In genomic region chr16:26189496-26190005, GRCh38 we compare ENCODE assay signal across 27 cellular contexts.
"Had no signal": no experiment of that assay in that cellular context is flagged by ENCODE, and none has a peak within 500 bp of the region (broad histone marks: within the 10 kb centered on the region; RNA-seq: fewer than 3 reads in every experiment).

No MANE protein-coding gene starts in this region.

- H3K27me3 ChIP-seq: ascending aorta, body of pancreas, Peyer's patch had no signal

- H3K36me3 Mint-ChIP-seq: activated CD8-positive, alpha-beta memory T cell treated with anti-CD3 and anti-CD28 coated beads, Interleukin-2, amount 10 ng/mL, durations not matched to agents 7 days and 5 days; activated naive CD4-positive, alpha-beta T cell treated with anti-CD3 and anti-CD28 coated beads, Interleukin-2, amount 50 U/mL, for 24 hours; T-cell had no signal

- H3K4me1 Mint-ChIP-seq: activated B cell treated with CpG ODN at 0.5 μM for 24 hours; activated CD4-positive, alpha-beta T cell treated with anti-CD3 and anti-CD28 coated beads, Interleukin-2, amount 10 ng/mL, durations not matched to agents 24 days and 14 days; activated CD8-positive, alpha-beta memory T cell treated with anti-CD3 and anti-CD28 coated beads, Interleukin-2, amount 10 ng/mL, durations not matched to agents 7 days and 5 days; activated naive CD4-positive, alpha-beta T cell treated with anti-CD3 and anti-CD28 coated beads, Interleukin-2, amount 50 U/mL, for 24 hours; central memory CD8-positive, alpha-beta T cell; T-cell had no signal

- H3K27ac Mint-ChIP-seq: activated B cell treated with CpG ODN at 0.5 μM for 24 hours; activated CD4-positive, alpha-beta T cell treated with anti-CD3 and anti-CD28 coated beads, Interleukin-2, amount 10 ng/mL, durations not matched to agents 24 days and 14 days; activated CD8-positive, alpha-beta memory T cell treated with anti-CD3 and anti-CD28 coated beads, Interleukin-2, amount 10 ng/mL, durations not matched to agents 7 days and 5 days; activated naive CD4-positive, alpha-beta T cell treated with anti-CD3 and anti-CD28 coated beads, Interleukin-2, amount 50 U/mL, for 24 hours; activated T-cell treated with anti-CD3 and anti-CD28 coated beads, Interleukin-2, amount 50 U/mL, for 24 hours; activated T-helper 1 cell treated with anti-CD3 and anti-CD28 coated beads, Interleukin-12 subunit alpha, Interleukin-12 subunit beta, Interleukin-2, Interleukin-4 antibody, amounts not matched to agents 30 ng/mL and 10 ng/mL and 1 ng/mL, durations not matched to agents 14 hours and 24 hours and 36 hours; T-cell had no signal

- H3K4me1 ChIP-seq: ascending aorta, body of pancreas, Peyer's patch had no signal

- H3K4me3 ChIP-seq: ascending aorta, body of pancreas, Peyer's patch had no signal

- H3K4me3 Mint-ChIP-seq: activated B cell treated with CpG ODN at 0.5 μM for 24 hours; activated CD4-positive, alpha-beta T cell treated with anti-CD3 and anti-CD28 coated beads, Interleukin-2, amount 10 ng/mL, durations not matched to agents 24 days and 14 days; activated CD8-positive, alpha-beta memory T cell treated with anti-CD3 and anti-CD28 coated beads, Interleukin-2, amount 10 ng/mL, durations not matched to agents 7 days and 5 days; activated naive CD4-positive, alpha-beta T cell treated with anti-CD3 and anti-CD28 coated beads, Interleukin-2, amount 50 U/mL, for 24 hours; activated T-cell treated with anti-CD3 and anti-CD28 coated beads, Interleukin-2, amount 50 U/mL, for 24 hours; activated T-helper 1 cell treated with anti-CD3 and anti-CD28 coated beads, Interleukin-12 subunit alpha, Interleukin-12 subunit beta, Interleukin-2, Interleukin-4 antibody, amounts not matched to agents 30 ng/mL and 10 ng/mL and 1 ng/mL, durations not matched to agents 14 hours and 24 hours and 36 hours; central memory CD8-positive, alpha-beta T cell; T-cell had no signal

- FAIRE-seq: bronchial epithelial cell, TTC549 had no signal

- H3K9me3 Mint-ChIP-seq: activated CD4-positive, alpha-beta T cell treated with anti-CD3 and anti-CD28 coated beads, Interleukin-2, amount 10 ng/mL, durations not matched to agents 24 days and 14 days; activated T-helper 1 cell treated with anti-CD3 and anti-CD28 coated beads, Interleukin-12 subunit alpha, Interleukin-12 subunit beta, Interleukin-2, Interleukin-4 antibody, amounts not matched to agents 30 ng/mL and 10 ng/mL and 1 ng/mL, durations not matched to agents 14 hours and 24 hours and 36 hours had no signal

- H3K9me3 ChIP-seq: ascending aorta, body of pancreas, Peyer's patch had no signal

- H3K36me3 ChIP-seq: ascending aorta, Peyer's patch had no signal

- H3K27ac ChIP-seq: ascending aorta, body of pancreas, Peyer's patch had no signal

- H3K27me3 Mint-ChIP-seq: activated CD4-positive, alpha-beta T cell treated with anti-CD3 and anti-CD28 coated beads, Interleukin-2, amount 10 ng/mL, durations not matched to agents 24 days and 14 days; activated CD8-positive, alpha-beta memory T cell treated with anti-CD3 and anti-CD28 coated beads, Interleukin-2, amount 10 ng/mL, durations not matched to agents 7 days and 5 days had no signal

- DNase-seq: activated B cell treated with CpG ODN at 0.5 μM for 24 hours; activated CD4-positive, alpha-beta T cell treated with anti-CD3 and anti-CD28 coated beads for 1 hour; activated CD4-positive, alpha-beta T cell treated with anti-CD3 and anti-CD28 coated beads, Interleukin-2, amount 10 ng/mL, durations not matched to agents 24 days and 14 days; activated CD4-positive, alpha-beta T cell treated with anti-CD3 and anti-CD28 coated beads, Interleukin-2, amount 50 U/mL, for 48 hours; activated CD8-positive, alpha-beta memory T cell treated with anti-CD3 and anti-CD28 coated beads, Interleukin-2, amount 10 ng/mL, durations not matched to agents 7 days and 5 days; activated effector memory CD4-positive, alpha-beta T cell treated with Interleukin-2 at 50 U/mL for 16 hours; activated naive CD4-positive, alpha-beta T cell; activated T-cell treated with anti-CD3 and anti-CD28 coated beads, Interleukin-2, amount 50 U/mL, for 24 hours; amniotic stem cell; body of pancreas; Kasumi-1; KBM-7; NCI-H1694; NCI-H2029; NCI-H446; NCI-H524; Peyer's patch; SHP77 treated with DMSO at 0.1 percent for 48 hours; T-cell; T-helper 2 cell; T1000 had no signal
